Comparison of ENCODE assay signal across 19 cellular contexts in genomic region chr15:88866295-88866881, GRCh38. TPM values are rescaled to one million over a fixed set of nuclear protein-coding genes. Genes with fewer than 3 reads are reported as not detected.
"Had no signal": no experiment of that assay in that cellular context is flagged by ENCODE, and none has a peak within 500 bp of the region (broad histone marks: within the 10 kb centered on the region; RNA-seq: fewer than 3 reads in every experiment).

No MANE protein-coding gene starts in this region.

- H3K9ac ChIP-seq: KMS-11, SK-N-SH had no signal

- H3K27ac ChIP-seq: KMS-11, RWPE1 had no signal

- DNase-seq: IMR-90, Kasumi-1, NCI-H1092, NCI-H1436, NCI-H187, NCI-H2029, NCI-H2081 treated with DMSO at 0.1 percent for 48 hours, NCI-H2171, NCI-H446, NCI-H510A, NCI-H524 treated with DMSO at 0.1 percent for 48 hours, NCI-H69, NCI-H774, SHP77, SK-N-SH had no signal

- FAIRE-seq: HepG2 had no signal

- H3K9me3 ChIP-seq: SK-N-SH had no signal

- ATAC-seq: HepG2, Panc1 had no signal

- H3K4me2 ChIP-seq: KMS-11, SK-N-SH had no signal

RNA-seq across cellular contexts. Expression of gene HAPLN3, which starts 29.0 kb away (rescaled TPM):
- total RNA-seq: HepG2 had no signal
